ENCODE assay signal across 24 cellular contexts in the genomic region with DNA sequence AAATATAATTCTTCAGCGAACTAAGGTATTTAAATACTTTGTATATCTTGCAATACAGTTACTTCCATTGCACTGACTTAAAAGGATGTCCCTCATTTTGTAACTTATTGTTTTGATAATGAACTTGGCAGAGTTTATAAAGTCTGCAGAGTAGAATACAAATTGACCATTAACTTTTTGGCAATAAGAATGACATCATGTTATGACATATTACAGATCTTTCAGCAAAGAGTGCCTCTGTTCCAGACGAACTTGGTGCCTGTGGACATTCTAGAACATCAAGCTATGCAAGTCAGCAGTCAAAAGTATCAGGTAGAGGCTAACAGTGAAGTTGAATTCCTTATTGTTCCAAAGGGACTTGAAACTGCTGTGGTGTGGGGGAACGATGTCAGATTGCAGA. TPM values are rescaled to one million over a fixed set of nuclear protein-coding genes. Genes with fewer than 3 reads are reported as not detected.
DNase-seq lines count a peak whose midpoint lies in the region; ATAC-seq and TF ChIP-seq lines count a peak whose summit lies in the region.
"Had no signal": no experiment of that assay in that cellular context is flagged by ENCODE, and none has a peak within 500 bp of the region (broad histone marks: within the 10 kb centered on the region; RNA-seq: fewer than 3 reads in every experiment).

No MANE protein-coding gene starts in this region.

- no peak overlapping the region for H3K4me3 Mint-ChIP-seq in MCF 10A (ENCODE audit: unreplicated experiment)
- H3K4me3 Mint-ChIP-seq: CD14-positive monocyte; CD4-positive, alpha-beta T cell; CD8-positive, alpha-beta memory T cell had no signal

- DNase-seq in breast epithelium (ENCODE audit: low spot score in 2 of 2) (no peak), MCF 10A (ENCODE audit: unreplicated experiment) (no peak), adipocyte (ENCODE audit: low read depth) (no peak), fibroblast of the aortic adventitia (ENCODE audit: low read depth) (peak; percentile 1), tibial artery (no peak), NCI-H345 (lab: John Stamatoyannopoulos, UW) (no peak)
- DNase-seq: 8988T; ACHN; AML-193; BE2C; CD4-positive, alpha-beta T cell; CD8-positive, alpha-beta memory T cell; DMS 273 treated with DMSO at 0.1 percent for 48 hours; DMS79 treated with DMSO at 0.1 percent for 48 hours; GF-D8; GM23248; H7; HCEC 1CT had no signal

- no peaks in the 10 kb centered on the region for H3K27me3 ChIP-seq in breast epithelium
- H3K27me3 ChIP-seq in adipocyte (replicated peaks; ENCODE audit: control insufficient read depth, insufficient read depth, low read length) = no peaks in the 10 kb centered on the region
- no peaks in the 10 kb centered on the region for H3K27me3 ChIP-seq in tibial artery
- H3K27me3 ChIP-seq: BE2C; BLaER1 treated with 17β-estradiol and CSF1 and Interleukin-3, amounts not matched to agents 10 nM and 100 nM had no signal

- H3K4me1 ChIP-seq in breast epithelium = peaks cover 0 to 5% of the 10 kb centered on the region in 2 donors
- peaks cover 19% of the 10 kb centered on the region for H3K4me1 ChIP-seq in adipocyte (ENCODE audit: control insufficient read depth, insufficient read depth, low read length)
- H3K4me1 ChIP-seq in tibial artery = peaks cover 0 to 18% (median 13%) of the 10 kb centered on the region in 4 donors
- H3K4me1 ChIP-seq: A549, BE2C had no signal

- POLR2A ChIA-PET in MCF 10A (lab: Yijun Ruan, JAX) = interaction anchor here (1.5 kb wide), 1 partner anchor 10 kb away, joined by 3 read pairs; no protein-coding TSS in a partner anchor

- H3K9me3 Mint-ChIP-seq in MCF 10A (ENCODE audit: unreplicated experiment) = no peaks in the 10 kb centered on the region
- H3K9me3 Mint-ChIP-seq: CD14-positive monocyte; CD4-positive, alpha-beta T cell; CD8-positive, alpha-beta memory T cell had no signal

- no peaks in the 10 kb centered on the region for H3K36me3 ChIP-seq in breast epithelium
- H3K36me3 ChIP-seq in adipocyte (ENCODE audit: control insufficient read depth, insufficient read depth, low read length, severe bottlenecking) = peaks cover 4% of the 10 kb centered on the region
- H3K36me3 ChIP-seq in tibial artery = peaks cover 9 to 14% (median 12%) of the 10 kb centered on the region in 3 donors
- H3K36me3 ChIP-seq: BE2C had no signal

- H3K36me3 Mint-ChIP-seq in MCF 10A (ENCODE audit: insufficient read depth, unreplicated experiment) = no peaks in the 10 kb centered on the region

- H3K9ac ChIP-seq in adipocyte (ENCODE audit: low read length) = no peak overlapping the region
- H3K9ac ChIP-seq: BLaER1 treated with 17β-estradiol and CSF1 and Interleukin-3, amounts not matched to agents 10 nM and 100 nM; GM23248 had no signal

- no peaks in the 10 kb centered on the region for H3K9me3 ChIP-seq in breast epithelium
- H3K9me3 ChIP-seq in adipocyte (ENCODE audit: control insufficient read depth, low read length) = no peaks in the 10 kb centered on the region
- no peaks in the 10 kb centered on the region for H3K9me3 ChIP-seq in tibial artery
- H3K9me3 ChIP-seq: A549; BE2C; BLaER1 treated with 17β-estradiol and CSF1 and Interleukin-3, amounts not matched to agents 10 nM and 100 nM had no signal

- no TSS peak for BruUV-seq in MCF 10A (replicated peaks; lab: Mats Ljungman, UMichigan)

- H3K4me1 Mint-ChIP-seq in MCF 10A (ENCODE audit: insufficient read depth, unreplicated experiment) = no peaks in the 10 kb centered on the region
- H3K4me1 Mint-ChIP-seq: CD14-positive monocyte; CD8-positive, alpha-beta memory T cell had no signal

- no peak for ATAC-seq in HG03159 (IDR thresholded peaks at IDR 0.05; ENCODE audit: unreplicated experiment)
- ATAC-seq: A549 had no signal

- CTCF ChIA-PET in MCF 10A (lab: Yijun Ruan, JAX) = no interaction called here

- no peak for TF ChIP-seq CTCF in breast epithelium (IDR thresholded peaks at IDR 0.05)
- no peak for TF ChIP-seq CTCF in MCF 10A (IDR thresholded peaks at IDR 0.05; ENCODE audit: unreplicated experiment)
- TF ChIP-seq CTCF in fibroblast of the aortic adventitia (IDR thresholded peaks at IDR 0.05; ENCODE audit: insufficient read depth, low read length) = no peak
- TF ChIP-seq CTCF in tibial artery (IDR thresholded peaks at IDR 0.05) = no peak

- peak overlapping the region; percentile 10 for H3K27ac ChIP-seq in breast epithelium
- peak overlapping the region; percentile 8 to 23 for H3K27ac ChIP-seq in tibial artery
- H3K27ac ChIP-seq: A549; BLaER1 treated with 17β-estradiol and CSF1 and Interleukin-3, amounts not matched to agents 10 nM and 100 nM; GM23248 had no signal

- no peaks in the 10 kb centered on the region for H3K27me3 Mint-ChIP-seq in MCF 10A (ENCODE audit: insufficient read depth, unreplicated experiment)
- H3K27me3 Mint-ChIP-seq: CD4-positive, alpha-beta T cell; CD8-positive, alpha-beta memory T cell had no signal

- H3K4me3 ChIP-seq in breast epithelium (no peak overlapping the region), adipocyte (ENCODE audit: low read length) (peak overlapping the region; percentile 22), fibroblast of the aortic adventitia (ENCODE audit: low read depth, low read length) (no peak overlapping the region), tibial artery (no peak overlapping the region)
- H3K4me3 ChIP-seq: A549; BLaER1 treated with 17β-estradiol and CSF1 and Interleukin-3, amounts not matched to agents 10 nM and 100 nM; GM23248 had no signal

- no peak for TF ChIP-seq POLR2A in breast epithelium (IDR thresholded peaks at IDR 0.05)

- H3K27ac Mint-ChIP-seq in MCF 10A (ENCODE audit: low read depth, unreplicated experiment) = no peak overlapping the region
- H3K27ac Mint-ChIP-seq: CD14-positive monocyte; CD4-positive, alpha-beta T cell had no signal

- intact Hi-C loops in breast epithelium (cut with DNase I; ENCODE audit: low total_unique reads) (no loop called here), MCF 10A (cut with micrococcal nuclease) (no loop called here), tibial artery (cut with DNase I; ENCODE audit: low total_unique reads) (no loop called here)

RNA-seq across cellular contexts. Expression of gene HENMT1, which starts 32.9 kb away (rescaled TPM):
- 1 to 10 TPM; 5.2 to 6.9 (median 6.6) TPM for total RNA-seq in breast epithelium
- total RNA-seq in MCF 10A (2022) = not detected in 2 replicates
- total RNA-seq in fibroblast of the aortic adventitia (ENCODE audit: low replicate concordance) = 4.1 and 4.5 TPM in 2 replicates
- total RNA-seq: Daoy, G401 had no signal
